Comparison of ENCODE assay signal across 8 cellular contexts in genomic region chrX:136767104-136767941, GRCh38. TPM values are rescaled to one million over a fixed set of nuclear protein-coding genes. Genes with fewer than 3 reads are reported as not detected.
DNase-seq lines count a peak whose midpoint lies in the region; ATAC-seq and TF ChIP-seq lines count a peak whose summit lies in the region.

No MANE protein-coding gene starts in this region.

- peaks cover 64% of the 10 kb centered on the region for H3K4me1 Mint-ChIP-seq in activated CD8-positive, alpha-beta T cell treated with anti-CD3 and anti-CD28 coated beads for 36 hours (ENCODE audit: low read depth)
- H3K4me1 Mint-ChIP-seq in endothelial cell (ENCODE audit: unreplicated experiment) (no peaks in the 10 kb centered on the region), mesothelial cell of epicardium (no peaks in the 10 kb centered on the region)
- peaks cover 58% of the 10 kb centered on the region for H3K4me1 Mint-ChIP-seq in stimulated activated naive CD8-positive, alpha-beta T cell treated with anti-CD3 and anti-CD28 coated beads, Interleukin-15, amount 100 ng/mL, for 72 hours

- H3K36me3 Mint-ChIP-seq in activated CD8-positive, alpha-beta T cell treated with anti-CD3 and anti-CD28 coated beads for 36 hours (ENCODE audit: low read depth) = peaks cover 20% of the 10 kb centered on the region
- H3K36me3 Mint-ChIP-seq in endothelial cell (ENCODE audit: low read depth, unreplicated experiment) = no peaks in the 10 kb centered on the region
- H3K36me3 Mint-ChIP-seq in mesothelial cell of epicardium = no peaks in the 10 kb centered on the region

- intact Hi-C loops in activated CD8-positive, alpha-beta T cell treated with anti-CD3 and anti-CD28 coated beads for 36 hours (cut with micrococcal nuclease) = loop anchor here (10.0 kb wide), 1 partner anchor 53 kb away; no protein-coding TSS in a partner anchor

- peaks cover 2% of the 10 kb centered on the region for H3K9me3 Mint-ChIP-seq in activated CD8-positive, alpha-beta T cell treated with anti-CD3 and anti-CD28 coated beads for 36 hours
- H3K9me3 Mint-ChIP-seq in endothelial cell (ENCODE audit: unreplicated experiment) (no peaks in the 10 kb centered on the region), mesothelial cell of epicardium (peaks cover 10% of the 10 kb centered on the region)
- H3K9me3 Mint-ChIP-seq in stimulated activated naive CD8-positive, alpha-beta T cell treated with anti-CD3 and anti-CD28 coated beads, Interleukin-15, amount 100 ng/mL, for 72 hours = peaks cover 0 to 4% of the 10 kb centered on the region in 2 donors

- H3K4me3 ChIP-seq in AG10803 (ENCODE audit: low read length) = peak overlapping the region; percentile 61

- peak; percentile 76 for ATAC-seq in GM18867 (IDR thresholded peaks at IDR 0.05; ENCODE audit: unreplicated experiment)
- ATAC-seq in HG03025 (IDR thresholded peaks at IDR 0.05; ENCODE audit: low FRiP score, unreplicated experiment) = peak; percentile 71
- peak; percentile 43 for ATAC-seq in activated CD8-positive, alpha-beta T cell treated with anti-CD3 and anti-CD28 coated beads for 36 hours
- peak; percentile 76 for ATAC-seq in stimulated activated naive CD8-positive, alpha-beta T cell treated with anti-CD3 and anti-CD28 coated beads, Interleukin-15, amount 100 ng/mL, for 72 hours

- no peaks in the 10 kb centered on the region for H3K27me3 Mint-ChIP-seq in activated CD8-positive, alpha-beta T cell treated with anti-CD3 and anti-CD28 coated beads for 36 hours
- H3K27me3 Mint-ChIP-seq in endothelial cell (ENCODE audit: unreplicated experiment) (peaks cover 2% of the 10 kb centered on the region), mesothelial cell of epicardium (ENCODE audit: low read depth) (peaks cover 23% of the 10 kb centered on the region)
- H3K27me3 Mint-ChIP-seq in stimulated activated naive CD8-positive, alpha-beta T cell treated with anti-CD3 and anti-CD28 coated beads, Interleukin-15, amount 100 ng/mL, for 72 hours = no peaks in the 10 kb centered on the region

- CTCF ChIA-PET in activated CD8-positive, alpha-beta T cell treated with anti-CD3 and anti-CD28 coated beads for 36 hours (lab: Charles Lee) = interaction anchor here (1.1 to 2.5 kb wide), 7 partner anchors 11 to 59 kb away, joined by 3 to 8 read pairs (median 4); no protein-coding TSS in a partner anchor

- H3K4me3 Mint-ChIP-seq in activated CD8-positive, alpha-beta T cell treated with anti-CD3 and anti-CD28 coated beads for 36 hours = peak overlapping the region; percentile 74
- H3K4me3 Mint-ChIP-seq in endothelial cell (ENCODE audit: unreplicated experiment) (no peak overlapping the region), mesothelial cell of epicardium (peak overlapping the region; percentile 66)
- peak overlapping the region; percentile 79 to 81 for H3K4me3 Mint-ChIP-seq in stimulated activated naive CD8-positive, alpha-beta T cell treated with anti-CD3 and anti-CD28 coated beads, Interleukin-15, amount 100 ng/mL, for 72 hours

- peak; percentile 62 for DNase-seq in AG10803 (ENCODE audit: low read depth)
- peak; percentile 9 for DNase-seq in NCI-H2196 treated with DMSO at 0.1 percent for 48 hours (lab: John Stamatoyannopoulos, UW; ENCODE audit: unreplicated experiment)
- peak; percentile 59 for DNase-seq in activated CD8-positive, alpha-beta T cell treated with anti-CD3 and anti-CD28 coated beads for 36 hours
- DNase-seq in endothelial cell (ENCODE audit: low spot score) = peak; percentile 67
- peak; percentile 22 to 50 for DNase-seq in mesothelial cell of epicardium (ENCODE audit: low spot score in 2 of 2, unreplicated experiment in 2 of 2)
- peak; percentile 43 to 54 for DNase-seq in stimulated activated naive CD8-positive, alpha-beta T cell treated with anti-CD3 and anti-CD28 coated beads, Interleukin-15, amount 100 ng/mL, for 72 hours

- TF ChIP-seq CTCF in AG10803 (conservative IDR thresholded peaks at IDR 0.05; ENCODE audit: low read length) (no peak), endothelial cell (IDR thresholded peaks at IDR 0.05; ENCODE audit: unreplicated experiment) (no peak), mesothelial cell of epicardium (IDR thresholded peaks at IDR 0.05; ENCODE audit: unreplicated experiment) (no peak)
- no peak for TF ChIP-seq CTCF in activated CD8-positive, alpha-beta T cell treated with anti-CD3 and anti-CD28 coated beads for 36 hours (IDR thresholded peaks at IDR 0.05)

- peak overlapping the region; percentile 91 for H3K27ac Mint-ChIP-seq in activated CD8-positive, alpha-beta T cell treated with anti-CD3 and anti-CD28 coated beads for 36 hours
- no peak overlapping the region for H3K27ac Mint-ChIP-seq in endothelial cell (ENCODE audit: unreplicated experiment)
- H3K27ac Mint-ChIP-seq in mesothelial cell of epicardium = no peak overlapping the region
- peak overlapping the region in 1 of 2 donors; percentile 42 for H3K27ac Mint-ChIP-seq in stimulated activated naive CD8-positive, alpha-beta T cell treated with anti-CD3 and anti-CD28 coated beads, Interleukin-15, amount 100 ng/mL, for 72 hours

- POLR2A ChIA-PET in activated CD8-positive, alpha-beta T cell treated with anti-CD3 and anti-CD28 coated beads for 36 hours (lab: Charles Lee) = interaction anchor here (1.3 to 4.5 kb wide), 6 partner anchors 12 to 112 kb away, joined by 4 to 29 read pairs (median 7); no protein-coding TSS in a partner anchor

RNA-seq across cellular contexts. Expression of gene ARHGEF6, which starts 13.4 kb away (rescaled TPM):
- total RNA-seq in activated CD8-positive, alpha-beta T cell treated with anti-CD3 and anti-CD28 coated beads for 36 hours = 10 to 100 TPM; 45.7 to 45.8 TPM
- total RNA-seq in endothelial cell (ENCODE audit: unreplicated experiment) = 18.8 TPM
- total RNA-seq in mesothelial cell of epicardium = 0.82 to 1.1 TPM (median 0.98 TPM) in 3 replicates

Comparison
In these comparisons a context has a peak if more than half of its experiments do, and no peak if none do; other contexts are left out.
1. Peak in every context shown above with its lines: DNase-seq, ATAC-seq and H3K4me3 ChIP-seq.
2. DNase-seq: peak in every context shown above with its lines; median percentile 67 in endothelial cell; 62 in AG10803; 59 in activated CD8-positive, alpha-beta T cell treated with anti-CD3 and anti-CD28 coated beads for 36 hours; 48 in stimulated activated naive CD8-positive, alpha-beta T cell treated with anti-CD3 and anti-CD28 coated beads, Interleukin-15, amount 100 ng/mL, for 72 hours; 36 in mesothelial cell of epicardium; 9 in NCI-H2196 treated with DMSO at 0.1 percent for 48 hours.